Comparison of ENCODE assay signal across 14 cellular contexts in the genomic region with DNA sequence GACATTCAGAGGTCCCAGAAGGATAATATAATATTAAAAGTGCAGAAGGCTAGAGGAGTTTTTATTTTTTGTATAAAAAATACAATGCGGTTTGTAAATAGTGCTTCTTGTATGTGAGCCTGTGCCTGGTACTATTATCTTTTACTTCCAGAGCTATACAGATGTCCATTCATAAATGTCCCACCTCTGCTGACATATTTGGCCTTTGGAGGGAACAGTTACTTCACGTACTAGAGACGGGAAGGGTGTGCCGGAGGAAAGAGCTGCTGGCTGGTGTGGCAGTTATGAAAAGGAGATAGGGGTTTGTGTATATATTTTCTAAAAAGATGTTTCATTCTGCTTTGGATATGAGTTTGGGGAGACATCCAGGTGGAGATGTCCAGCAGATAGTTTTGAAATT. TPM values are rescaled to one million over a fixed set of nuclear protein-coding genes. Genes with fewer than 3 reads are reported as not detected.
A peak's percentile ranks its signal among the peaks of the same experiment; 100 is the strongest.
DNase-seq lines count a peak whose midpoint lies in the region; ATAC-seq, FAIRE-seq and TF ChIP-seq lines count a peak whose summit lies in the region.
"Had no signal": no experiment of that assay in that cellular context is flagged by ENCODE, and none has a peak within 500 bp of the region (broad histone marks: within the 10 kb centered on the region; RNA-seq: fewer than 3 reads in every experiment).

No MANE protein-coding gene starts in this region.

- H3K4me1 ChIP-seq in A549 (peaks cover 32% of the 10 kb centered on the region), osteoblast (ENCODE audit: insufficient read depth, low read length) (peaks cover 18% of the 10 kb centered on the region)
- H3K4me1 ChIP-seq: pancreas had no signal

- DNase-seq in A549 (ENCODE audit: low read depth in 1 of 2, low spot score in 1 of 2): no peak
- DNase-seq in RWPE1 (ENCODE audit: low spot score): no peak
- no peak for DNase-seq in epithelial cell of prostate (ENCODE audit: low read depth, low spot score)
- no peak for DNase-seq in osteoblast (ENCODE audit: insufficient read length, low spot score, missing footprints)
- DNase-seq in NOMO-1 (lab: John Stamatoyannopoulos, UW; ENCODE audit: unreplicated experiment in 2 of 2): no peak
- no peak for DNase-seq in T1000 (lab: John Stamatoyannopoulos, UW)
- DNase-seq: COR-L47; effector CD4-positive, alpha-beta T cell; NCI-H446; pancreas; T-helper 1 cell had no signal

- H2AFZ ChIP-seq in osteoblast (ENCODE audit: low read length): no peak overlapping the region

- H4K20me1 ChIP-seq in osteoblast (ENCODE audit: insufficient read depth, low read length): no peaks in the 10 kb centered on the region

- H3K9me3 ChIP-seq in A549: no peaks in the 10 kb centered on the region
- no peaks in the 10 kb centered on the region for H3K9me3 ChIP-seq in osteoblast (ENCODE audit: low read depth, low read length)
- H3K9me3 ChIP-seq: pancreas had no signal

- H3K27ac ChIP-seq in A549 (peak overlapping the region; percentile 90 to 95), RWPE1 (peak overlapping the region; percentile 98), epithelial cell of prostate (peak overlapping the region; percentile 97), osteoblast (ENCODE audit: low read depth, low read length) (peak overlapping the region; percentile 67)
- H3K27ac ChIP-seq: HL-60, pancreas had no signal

- H3K27me3 ChIP-seq in osteoblast (ENCODE audit: insufficient read depth, low read length): no peaks in the 10 kb centered on the region

- CTCF ChIA-PET in A549 (lab: Yijun Ruan, JAX) (interaction anchor here (1.1 to 1.5 kb wide), 2 partner anchors 9 to 28 kb away, joined by 4 to 8 read pairs; no protein-coding TSS in a partner anchor), RWPE1 (lab: Yijun Ruan, JAX) (interaction anchor here (0.5 to 0.6 kb wide), 2 partner anchors 237 to 1579 kb away, joined by 5 read pairs; no protein-coding TSS in a partner anchor)

- TF ChIP-seq EP300 in A549 (IDR thresholded peaks at IDR 0.05): no peak

- POLR2A ChIA-PET in A549 (lab: Yijun Ruan, JAX) (interaction anchor here (1.5 to 1.6 kb wide), 2 partner anchors 10 to 50 kb away, joined by 3 read pairs; no protein-coding TSS in a partner anchor), RWPE1 (lab: Yijun Ruan, JAX; ENCODE audit: low non-redundant PET) (no interaction called here)

- H3K79me2 ChIP-seq in osteoblast (ENCODE audit: insufficient read depth, low read length): peaks cover 43% of the 10 kb centered on the region

- TF ChIP-seq CTCF in A549 (IDR thresholded peaks at IDR 0.05) (no peak), RWPE1 (conservative IDR thresholded peaks at IDR 0.05; ENCODE audit: low read depth) (no peak), osteoblast (IDR thresholded peaks at IDR 0.05; ENCODE audit: extremely low read depth, low read depth, low read length) (no peak)

- H3K4me3 ChIP-seq in A549 (no peak overlapping the region; the same call in 2 of the 3 replicates), osteoblast (ENCODE audit: insufficient read depth, low read length) (no peak overlapping the region)
- H3K4me3 ChIP-seq: pancreas had no signal

- FAIRE-seq in A549 (lab: Jason Lieb, UNC): no peak
- FAIRE-seq: pancreas had no signal

- no peak for TF ChIP-seq RAD21 in A549 (conservative IDR thresholded peaks at IDR 0.05 in 1 of 2, IDR thresholded peaks at IDR 0.05 in 1 of 2)

- peaks cover 8% of the 10 kb centered on the region for H3K36me3 ChIP-seq in osteoblast (ENCODE audit: insufficient read depth, low read length)
- H3K36me3 ChIP-seq: pancreas had no signal

- TF ChIP-seq POLR2A in A549 (IDR thresholded peaks at IDR 0.05; ENCODE audit: low read length): no peak

- H3K4me2 ChIP-seq in A549 (peak overlapping the region; percentile 73), osteoblast (ENCODE audit: insufficient read depth, low read length) (peak overlapping the region; percentile 16)

- ATAC-seq in A549 (0 out of 6 replicates have a peak, but pooled peaks of 1 of the 2 experiments have one; percentile 26), GM21619 (IDR thresholded peaks at IDR 0.05; ENCODE audit: unreplicated experiment) (no peak), GM21423 (IDR thresholded peaks at IDR 0.05; ENCODE audit: unreplicated experiment) (no peak)

- WGBS in A549 (ENCODE audit: missing lambda C conversion rate): 58% methylated on average over 4 of the region's 4 CpGs

TF ChIP-seq in A549, 52 proteins besides CTCF, POLR2A, EP300 and RAD21:
- no peak for TF ChIP-seq KDM1A (IDR thresholded peaks at IDR 0.05; ENCODE audit: low read depth)

RNA-seq across cellular contexts. Expression of a gene that starts 8.8 kb away (rescaled TPM):
- 47.1 and 56.7 TPM in 2 replicates for polyA plus RNA-seq in A549 (2011; rRNA removed)
- polyA plus RNA-seq in A549 (2012; cell fraction: cytosol; rRNA removed): 4.0 and 4.7 TPM in 2 replicates
- polyA plus RNA-seq in A549 (2012; cell fraction: nucleus; rRNA removed): 5.9 and 8.2 TPM in 2 replicates
- polyA plus RNA-seq in A549 (2017; fragmentation: RNase III; extraction: RNeasy Plus Mini Kit Qiagen cat#74134 plus additional on column Dnase treatment): 17.3 to 18.3 TPM (median 17.8 TPM) in 3 replicates
- polyA minus RNA-seq in A549 (2011; rRNA and poly(A)+ RNA removed): 23.7 and 24.1 TPM in 2 replicates
- 85.5 and 93.4 TPM in 2 replicates for total RNA-seq in osteoblast

RNA-seq across cellular contexts. Expression of a gene that starts 51.0 kb away (rescaled TPM):
- polyA plus RNA-seq in A549 (2011; rRNA removed) (9.6 and 10.0 TPM in 2 replicates), A549 (2017; fragmentation: RNase III; extraction: RNeasy Plus Mini Kit Qiagen cat#74134 plus additional on column Dnase treatment) (7.0 to 10.6 TPM (median 7.8 TPM) in 3 replicates)
- polyA plus RNA-seq in A549 (2012; cell fraction: cytosol; rRNA removed): 2.6 and 2.8 TPM in 2 replicates
- 1.4 and 1.5 TPM in 2 replicates for polyA plus RNA-seq in A549 (2012; cell fraction: nucleus; rRNA removed)
- 7.3 and 10.2 TPM in 2 replicates for polyA minus RNA-seq in A549 (2011; rRNA and poly(A)+ RNA removed)
- total RNA-seq in osteoblast: 38.3 and 38.7 TPM in 2 replicates
